Comparison of ENCODE assay signal across 26 cellular contexts in genomic region chr11:123776160-123776559, GRCh38. TPM values are rescaled to one million over a fixed set of nuclear protein-coding genes. Genes with fewer than 3 reads are reported as not detected.
"Had no signal": no experiment of that assay in that cellular context is flagged by ENCODE, and none has a peak within 500 bp of the region (broad histone marks: within the 10 kb centered on the region; RNA-seq: fewer than 3 reads in every experiment).

No MANE protein-coding gene starts in this region.

- H3K36me3 Mint-ChIP-seq: activated CD4-positive, alpha-beta memory T cell treated with anti-CD3 and anti-CD28 coated beads for 36 hours; activated naive CD8-positive, alpha-beta T cell; brain had no signal

- ATAC-seq: activated T-helper 17 cell treated with anti-CD3 and anti-CD28 coated beads, Interleukin-2, amount 50 U/mL, for 72 hours; PC-3 had no signal

- H3K4me3 Mint-ChIP-seq: activated CD4-positive, alpha-beta memory T cell treated with anti-CD3 and anti-CD28 coated beads for 36 hours; activated CD4-positive, alpha-beta T cell treated with anti-CD3 and anti-CD28 coated beads, Interleukin-2, amount 10 ng/mL, durations not matched to agents 7 days and 5 days; activated naive CD4-positive, alpha-beta T cell treated with anti-CD3 and anti-CD28 coated beads for 36 hours; activated naive CD8-positive, alpha-beta T cell; activated T-helper 17 cell treated with anti-CD3 and anti-CD28 coated beads, Interleukin-2, amount 50 U/mL, for 72 hours; brain; central memory CD8-positive, alpha-beta T cell; T-helper 1 cell treated with Interleukin-12 subunit alpha and Interleukin-12 subunit beta and Interleukin-4 antibody, amounts not matched to agents 30 μg/mL and 1 μg/mL, for 36 hours had no signal

- DNase-seq: activated CD4-positive, alpha-beta memory T cell treated with anti-CD3 and anti-CD28 coated beads for 36 hours; activated CD4-positive, alpha-beta T cell treated with anti-CD3 and anti-CD28 coated beads, Interleukin-2, amount 10 ng/mL, durations not matched to agents 7 days and 5 days; activated CD4-positive, CD25-positive, alpha-beta regulatory T cell treated with anti-CD3 and anti-CD28 coated beads, Interleukin-2, amount 50 U/mL, for 72 hours; activated gamma-delta T cell; activated naive CD4-positive, alpha-beta T cell treated with anti-CD3 and anti-CD28 coated beads for 36 hours; activated T-cell treated with anti-CD3 and anti-CD28 coated beads for 4 hours; activated T-cell treated with anti-CD3 and anti-CD28 coated beads, Interleukin-2, amount 50 U/mL, for 48 hours; amygdala; MM.1S; NCI-H1105; NCI-H1436; NCI-H1694 treated with DMSO at 0.1 percent for 48 hours; NCI-H2029 treated with DMSO at 0.1 percent for 48 hours; NCI-H345; NCI-H510A; NCI-H69; PC-3; SHP77 treated with DMSO at 0.1 percent for 48 hours had no signal

- H3K27ac Mint-ChIP-seq: activated CD4-positive, alpha-beta memory T cell treated with anti-CD3 and anti-CD28 coated beads for 36 hours; activated CD4-positive, alpha-beta T cell treated with anti-CD3 and anti-CD28 coated beads, Interleukin-2, amount 10 ng/mL, durations not matched to agents 7 days and 5 days; activated naive CD4-positive, alpha-beta T cell treated with anti-CD3 and anti-CD28 coated beads for 36 hours; activated naive CD8-positive, alpha-beta T cell; activated T-helper 17 cell treated with anti-CD3 and anti-CD28 coated beads, Interleukin-2, amount 50 U/mL, for 72 hours; brain; T-helper 1 cell treated with Interleukin-12 subunit alpha and Interleukin-12 subunit beta and Interleukin-4 antibody, amounts not matched to agents 30 μg/mL and 1 μg/mL, for 36 hours had no signal

- H3K4me1 Mint-ChIP-seq: activated CD4-positive, alpha-beta T cell treated with anti-CD3 and anti-CD28 coated beads, Interleukin-2, amount 10 ng/mL, durations not matched to agents 7 days and 5 days; activated T-helper 17 cell treated with anti-CD3 and anti-CD28 coated beads, Interleukin-2, amount 50 U/mL, for 72 hours; brain; central memory CD8-positive, alpha-beta T cell had no signal

- H3K9me3 Mint-ChIP-seq: activated CD4-positive, alpha-beta memory T cell treated with anti-CD3 and anti-CD28 coated beads for 36 hours; activated CD4-positive, alpha-beta T cell treated with anti-CD3 and anti-CD28 coated beads, Interleukin-2, amount 10 ng/mL, durations not matched to agents 7 days and 5 days; activated naive CD4-positive, alpha-beta T cell treated with anti-CD3 and anti-CD28 coated beads for 36 hours; brain; central memory CD8-positive, alpha-beta T cell; T-helper 1 cell treated with Interleukin-12 subunit alpha and Interleukin-12 subunit beta and Interleukin-4 antibody, amounts not matched to agents 30 μg/mL and 1 μg/mL, for 36 hours had no signal

RNA-seq across cellular contexts. Expression of gene OR6X1, which starts 21.8 kb away (rescaled TPM):
- total RNA-seq: activated CD4-positive, alpha-beta memory T cell treated with anti-CD3 and anti-CD28 coated beads for 36 hours; activated CD4-positive, alpha-beta T cell treated with anti-CD3 and anti-CD28 coated beads, Interleukin-2, amount 10 ng/mL, durations not matched to agents 7 days and 5 days; activated CD8-positive, alpha-beta memory T cell treated with anti-CD3 and anti-CD28 coated beads for 36 hours; activated naive CD4-positive, alpha-beta T cell treated with anti-CD3 and anti-CD28 coated beads for 36 hours; activated T-helper 17 cell treated with anti-CD3 and anti-CD28 coated beads, Interleukin-2, amount 50 U/mL, for 72 hours; astrocyte; PC-3; SK-MEL-5 had no signal

RNA-seq across cellular contexts. Expression of gene OR6M1, which starts 30.0 kb away (rescaled TPM):
- total RNA-seq: activated CD4-positive, alpha-beta memory T cell treated with anti-CD3 and anti-CD28 coated beads for 36 hours; activated CD4-positive, alpha-beta T cell treated with anti-CD3 and anti-CD28 coated beads, Interleukin-2, amount 10 ng/mL, durations not matched to agents 7 days and 5 days; activated CD8-positive, alpha-beta memory T cell treated with anti-CD3 and anti-CD28 coated beads for 36 hours; activated naive CD4-positive, alpha-beta T cell treated with anti-CD3 and anti-CD28 coated beads for 36 hours; activated T-helper 17 cell treated with anti-CD3 and anti-CD28 coated beads, Interleukin-2, amount 50 U/mL, for 72 hours; astrocyte; PC-3; SK-MEL-5 had no signal
